In the genomic region with DNA sequence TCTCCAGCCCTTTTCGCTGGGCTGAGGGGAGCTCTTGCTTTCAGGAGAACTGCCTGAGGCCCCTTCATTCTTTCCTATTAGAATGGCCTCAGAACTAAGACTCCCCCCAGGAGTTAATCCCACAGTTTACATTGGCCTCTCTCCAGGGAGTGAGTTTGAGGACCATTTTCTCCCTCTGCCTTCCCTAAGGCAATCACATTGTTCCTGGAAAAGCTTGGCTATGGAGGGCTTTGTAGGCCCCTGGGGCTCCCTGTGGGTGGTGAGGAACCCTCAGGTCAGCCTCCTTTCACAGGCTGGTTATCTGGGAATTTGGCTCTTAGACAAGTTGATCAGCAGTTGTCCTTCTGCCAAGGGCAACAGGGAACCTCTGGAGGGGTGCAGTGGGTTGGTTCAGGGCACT, we compare ENCODE assay signal across 24 cellular contexts.
DNase-seq lines count a peak whose midpoint lies in the region; ATAC-seq and TF ChIP-seq lines count a peak whose summit lies in the region.
"Had no signal": no experiment of that assay in that cellular context is flagged by ENCODE, and none has a peak within 500 bp of the region (broad histone marks: within the 10 kb centered on the region; RNA-seq: fewer than 3 reads in every experiment).

No MANE protein-coding gene starts in this region.

- peak; percentile 77 for ATAC-seq in GM23338
- ATAC-seq: gastroesophageal sphincter, GM12878, Panc1 had no signal

- no peak for DNase-seq in GM23338 (ENCODE audit: low spot score)
- peak; percentile 93 for DNase-seq in NCI-H146 treated with DMSO at 0.1 percent for 48 hours (lab: John Stamatoyannopoulos, UW; ENCODE audit: unreplicated experiment)
- peak; percentile 31 for DNase-seq in astrocyte of the cerebellum (ENCODE audit: low read depth)
- DNase-seq in neural progenitor cell (ENCODE audit: low spot score): peak; percentile 60
- DNase-seq in activated T-cell treated with anti-CD3 and anti-CD28 coated beads, Interleukin-2, amount 50 U/mL, for 24 hours: no peak
- no peak for DNase-seq in HPDE6-E6E7 (ENCODE audit: extremely low spot score)
- DNase-seq in activated CD4-positive, alpha-beta T cell treated with anti-CD3 and anti-CD28 coated beads, Interleukin-2, amount 50 U/mL, for 1 hour: no peak
- no peak for DNase-seq in NCI-H1694 (lab: John Stamatoyannopoulos, UW)
- DNase-seq: activated CD8-positive, alpha-beta memory T cell treated with anti-CD3 and anti-CD28 coated beads, Interleukin-2, amount 50 U/mL, for 48 hours; activated naive CD8-positive, alpha-beta T cell treated with anti-CD3 and anti-CD28 coated beads, Interleukin-2, amount 10 ng/mL, durations not matched to agents 7 days and 5 days; CD4-positive, alpha-beta memory T cell; DMS153; esophagus squamous epithelium; NCI-H1105 treated with DMSO at 0.1 percent for 48 hours; NCI-H82; retina; stomach; transverse colon had no signal

- H3K27ac ChIP-seq in GM23338 (ENCODE audit: low read depth): no peak overlapping the region
- no peak overlapping the region for H3K27ac ChIP-seq in neural progenitor cell
- H3K27ac ChIP-seq: breast epithelium, esophagus squamous epithelium, gastroesophageal sphincter, SJSA1, stomach, transverse colon had no signal

- no peaks in the 10 kb centered on the region for H3K27me3 ChIP-seq in GM23338 (ENCODE audit: insufficient read depth)
- H3K27me3 ChIP-seq in neural progenitor cell: no peaks in the 10 kb centered on the region
- H3K27me3 ChIP-seq: breast epithelium, gastroesophageal sphincter, SJSA1, stomach, transverse colon had no signal

- H3K9me2 ChIP-seq in GM23338 (ENCODE audit: insufficient read depth): no peaks in the 10 kb centered on the region

- H2AFZ ChIP-seq in GM23338 (no peak overlapping the region), neural progenitor cell (replicated peaks) (no peak overlapping the region)

- H3K4me1 ChIP-seq in GM23338 (ENCODE audit: insufficient read depth): no peaks in the 10 kb centered on the region
- H3K4me1 ChIP-seq in neural progenitor cell: peaks cover 14% of the 10 kb centered on the region
- H3K4me1 ChIP-seq: transverse colon had no signal

- TF ChIP-seq CTCF in GM23338 (conservative IDR thresholded peaks at IDR 0.05; ENCODE audit: low read depth in 2 of 2): no peak
- TF ChIP-seq CTCF in astrocyte of the cerebellum (IDR thresholded peaks at IDR 0.05; ENCODE audit: low read depth, low read length, missing control alignments): no peak
- no peak for TF ChIP-seq CTCF in neural progenitor cell (IDR thresholded peaks at IDR 0.05)

- H3K9ac ChIP-seq in neural progenitor cell: no peak overlapping the region

- H3K9me3 Mint-ChIP-seq in GM23338 (peaks cover 9% of the 10 kb centered on the region; the same call in 2 of the 3 replicates), neural progenitor cell (peaks cover 16% of the 10 kb centered on the region)
- H3K9me3 Mint-ChIP-seq in activated T-cell treated with anti-CD3 and anti-CD28 coated beads, Interleukin-2, amount 50 U/mL, for 24 hours: no peaks in the 10 kb centered on the region
- H3K9me3 Mint-ChIP-seq: CD4-positive, alpha-beta memory T cell; T-helper 1 cell treated with Interleukin-12 subunit alpha and Interleukin-12 subunit beta and Interleukin-4 antibody, amounts not matched to agents 30 μg/mL and 1 μg/mL, for 36 hours had no signal

- H3K4me2 ChIP-seq in GM23338 (no peak overlapping the region), neural progenitor cell (peak overlapping the region; percentile 15)

- H3K4me1 Mint-ChIP-seq in GM23338: peaks cover 6% of the 10 kb centered on the region; the same call in 2 of the 3 replicates
- H3K4me1 Mint-ChIP-seq in neural progenitor cell: peaks cover 53% of the 10 kb centered on the region
- no peaks in the 10 kb centered on the region for H3K4me1 Mint-ChIP-seq in activated T-cell treated with anti-CD3 and anti-CD28 coated beads, Interleukin-2, amount 50 U/mL, for 24 hours (ENCODE audit: low read depth)
- H3K4me1 Mint-ChIP-seq: activated naive CD8-positive, alpha-beta T cell treated with anti-CD3 and anti-CD28 coated beads, Interleukin-2, amount 10 ng/mL, durations not matched to agents 7 days and 5 days; CD4-positive, alpha-beta memory T cell had no signal

- no peaks in the 10 kb centered on the region for H3K36me3 ChIP-seq in GM23338 (ENCODE audit: insufficient read depth)
- H3K36me3 ChIP-seq in neural progenitor cell: no peaks in the 10 kb centered on the region
- H3K36me3 ChIP-seq: breast epithelium, esophagus squamous epithelium, gastroesophageal sphincter, SJSA1, stomach, transverse colon had no signal

- H3K36me3 Mint-ChIP-seq in GM23338 (ENCODE audit: low read depth): 0 out of 3 replicates have a peak, but pooled peaks cover 3% of the 10 kb centered on the region
- no peaks in the 10 kb centered on the region for H3K36me3 Mint-ChIP-seq in neural progenitor cell
- H3K36me3 Mint-ChIP-seq in activated T-cell treated with anti-CD3 and anti-CD28 coated beads, Interleukin-2, amount 50 U/mL, for 24 hours (ENCODE audit: low read depth): no peaks in the 10 kb centered on the region
- H3K36me3 Mint-ChIP-seq: activated naive CD8-positive, alpha-beta T cell treated with anti-CD3 and anti-CD28 coated beads, Interleukin-2, amount 10 ng/mL, durations not matched to agents 7 days and 5 days; CD4-positive, alpha-beta memory T cell had no signal

- no peaks in the 10 kb centered on the region for H4K20me1 ChIP-seq in GM23338 (replicated peaks; ENCODE audit: insufficient read depth)
- no peaks in the 10 kb centered on the region for H4K20me1 ChIP-seq in neural progenitor cell (ENCODE audit: low read depth)

- no peak overlapping the region for H3K27ac Mint-ChIP-seq in GM23338
- peak overlapping the region; percentile 8 for H3K27ac Mint-ChIP-seq in neural progenitor cell
- no peak overlapping the region for H3K27ac Mint-ChIP-seq in activated T-cell treated with anti-CD3 and anti-CD28 coated beads, Interleukin-2, amount 50 U/mL, for 24 hours
- H3K27ac Mint-ChIP-seq: activated naive CD8-positive, alpha-beta T cell treated with anti-CD3 and anti-CD28 coated beads, Interleukin-2, amount 10 ng/mL, durations not matched to agents 7 days and 5 days; CD4-positive, alpha-beta memory T cell; T-helper 1 cell treated with Interleukin-12 subunit alpha and Interleukin-12 subunit beta and Interleukin-4 antibody, amounts not matched to agents 30 μg/mL and 1 μg/mL, for 36 hours had no signal

- no peaks in the 10 kb centered on the region for H3K9me3 ChIP-seq in neural progenitor cell (ENCODE audit: low read depth)
- H3K9me3 ChIP-seq: esophagus squamous epithelium, SJSA1, transverse colon had no signal

- in situ Hi-C loops in astrocyte of the cerebellum (cut with HindIII; ENCODE audit: low sequenced_read_pairs): no loop called here

- no peak overlapping the region for H3K4me3 Mint-ChIP-seq in GM23338
- no peak overlapping the region for H3K4me3 Mint-ChIP-seq in neural progenitor cell
- H3K4me3 Mint-ChIP-seq in activated T-cell treated with anti-CD3 and anti-CD28 coated beads, Interleukin-2, amount 50 U/mL, for 24 hours: no peak overlapping the region
- H3K4me3 Mint-ChIP-seq: activated naive CD8-positive, alpha-beta T cell treated with anti-CD3 and anti-CD28 coated beads, Interleukin-2, amount 10 ng/mL, durations not matched to agents 7 days and 5 days; CD4-positive, alpha-beta memory T cell; T-helper 1 cell treated with Interleukin-12 subunit alpha and Interleukin-12 subunit beta and Interleukin-4 antibody, amounts not matched to agents 30 μg/mL and 1 μg/mL, for 36 hours had no signal

- H3K79me2 ChIP-seq in GM23338 (replicated peaks; ENCODE audit: insufficient read depth) (no peaks in the 10 kb centered on the region), neural progenitor cell (ENCODE audit: low read depth) (no peaks in the 10 kb centered on the region)

- no peaks in the 10 kb centered on the region for H3F3A ChIP-seq in GM23338 (replicated peaks; ENCODE audit: low read depth)
- H3F3A ChIP-seq in neural progenitor cell (ENCODE audit: low read depth): peaks cover 7% of the 10 kb centered on the region

- H3K4me3 ChIP-seq in GM23338 (no peak overlapping the region), astrocyte of the cerebellum (ENCODE audit: low read depth, low read length) (no peak overlapping the region), neural progenitor cell (no peak overlapping the region)
- H3K4me3 ChIP-seq: breast epithelium, esophagus squamous epithelium, gastroesophageal sphincter, GM12878, SJSA1, stomach, transverse colon had no signal

- peaks cover 9% of the 10 kb centered on the region for H3K27me3 Mint-ChIP-seq in GM23338 (ENCODE audit: insufficient read depth, low read depth, poor library complexity)
- peaks cover 8% of the 10 kb centered on the region for H3K27me3 Mint-ChIP-seq in neural progenitor cell (ENCODE audit: insufficient read depth, low read depth)
- H3K27me3 Mint-ChIP-seq in activated T-cell treated with anti-CD3 and anti-CD28 coated beads, Interleukin-2, amount 50 U/mL, for 24 hours: peaks cover 4% of the 10 kb centered on the region

TF ChIP-seq in GM23338, 12 proteins besides CTCF, POLR2A, EP300 and RAD21 (continues in another document):
- no peak for TF ChIP-seq STAT1 (IDR thresholded peaks at IDR 0.05; ENCODE audit: unreplicated experiment)
- no peak for TF ChIP-seq EZH2 (IDR thresholded peaks at IDR 0.05; ENCODE audit: low read depth, unreplicated experiment)

Comparison
In these comparisons a context has a peak if more than half of its experiments do, and no peak if none do; other contexts are left out.
1. DNase-seq: peak in NCI-H146 treated with DMSO at 0.1 percent for 48 hours (single experiment), astrocyte of the cerebellum (single experiment) and neural progenitor cell (single experiment); none in GM23338 (single experiment), activated T-cell treated with anti-CD3 and anti-CD28 coated beads, Interleukin-2, amount 50 U/mL, for 24 hours (single experiment), HPDE6-E6E7 (single experiment), activated CD4-positive, alpha-beta T cell treated with anti-CD3 and anti-CD28 coated beads, Interleukin-2, amount 50 U/mL, for 1 hour (single experiment) and NCI-H1694 (single experiment).